Comparison of ENCODE assay signal across 17 cellular contexts in the genomic region with DNA sequence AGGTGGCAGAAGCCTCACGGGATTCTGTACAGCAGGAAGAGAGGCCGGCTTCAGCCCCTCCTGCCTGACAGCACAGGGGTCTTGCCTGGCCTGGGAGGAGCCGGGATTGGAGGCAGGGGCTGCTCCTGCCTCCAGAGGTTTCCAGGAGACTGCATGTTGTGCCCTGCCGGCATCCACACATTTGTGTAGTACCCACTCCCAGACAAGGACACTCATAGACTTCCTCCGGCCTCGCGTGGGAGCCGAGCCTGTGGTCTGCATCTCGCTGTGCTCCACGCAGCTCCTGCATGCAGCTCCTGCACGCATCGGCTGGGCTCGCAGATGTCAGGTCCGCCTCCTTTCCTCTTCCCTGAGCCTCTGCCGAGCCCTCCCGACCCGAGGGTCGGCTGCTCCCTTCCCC. TPM values are rescaled to one million over a fixed set of nuclear protein-coding genes. Genes with fewer than 3 reads are reported as not detected.
A peak's percentile ranks its signal among the peaks of the same experiment; 100 is the strongest.
DNase-seq lines count a peak whose midpoint lies in the region; ATAC-seq and TF ChIP-seq lines count a peak whose summit lies in the region.
"Had no signal": no experiment of that assay in that cellular context is flagged by ENCODE, and none has a peak within 500 bp of the region (broad histone marks: within the 10 kb centered on the region; RNA-seq: fewer than 3 reads in every experiment).

No MANE protein-coding gene starts in this region.

- intact Hi-C loops in aorta (cut with DNase I) (no loop called here), gastrocnemius medialis (cut with DNase I; ENCODE audit: low total_unique reads) (no loop called here)

- no peaks in the 10 kb centered on the region for H3K79me2 ChIP-seq in SK-N-SH (ENCODE audit: insufficient read depth)

- TF ChIP-seq CTCF in SK-N-SH (IDR thresholded peaks at IDR 0.05) (no peak), gastrocnemius medialis (IDR thresholded peaks at IDR 0.05 in 4 of 5, conservative IDR thresholded peaks at IDR 0.05 in 1 of 5) (no peak)

- no peaks in the 10 kb centered on the region for H3K27me3 ChIP-seq in SK-N-SH (ENCODE audit: insufficient read depth)
- peaks cover 0 to 2% of the 10 kb centered on the region in 2 donors for H3K27me3 ChIP-seq in aorta (ENCODE audit: control insufficient read depth in 1 of 2, insufficient read depth in 2 of 2, low read length in 1 of 2)
- H3K27me3 ChIP-seq in gastrocnemius medialis: no peaks in the 10 kb centered on the region

- in situ Hi-C loops in gastrocnemius medialis (cut with MboI; ENCODE audit: low sequenced_read_pairs in 4 of 4): no loop called here

- peaks cover 8% of the 10 kb centered on the region for H3K27me3 Mint-ChIP-seq in activated T-cell treated with anti-CD3 and anti-CD28 coated beads, Interleukin-2, amount 50 U/mL, for 4 hours (ENCODE audit: low read depth)

- peak overlapping the region in 1 of 2 experiments; percentile 27; a peak in 1 of 4 replicates for H3K4me3 ChIP-seq in SK-N-SH (ENCODE audit: low read depth in 2 of 2, low read length in 1 of 2)
- no peak overlapping the region for H3K4me3 ChIP-seq in aorta (ENCODE audit: low read length in 2 of 2)
- peak overlapping the region in 1 of 4 donors; percentile 1 for H3K4me3 ChIP-seq in gastrocnemius medialis

- no peaks in the 10 kb centered on the region for H3K9me3 Mint-ChIP-seq in activated T-cell treated with anti-CD3 and anti-CD28 coated beads, Interleukin-2, amount 50 U/mL, for 4 hours
- H3K9me3 Mint-ChIP-seq: CD8-positive, alpha-beta T cell had no signal

- H3K9me3 ChIP-seq in SK-N-SH (no peaks in the 10 kb centered on the region), aorta (ENCODE audit: control insufficient read depth, low read length) (no peaks in the 10 kb centered on the region), gastrocnemius medialis (no peaks in the 10 kb centered on the region)

- 9% methylated on average over 16 of the region's 18 CpGs for WGBS in SK-N-SH (ENCODE audit: low lambda C conversion rate)
- WGBS in aorta, 2 donors: 38 to 49% methylated on average over 18 of the region's 18 CpGs

- H3K9ac ChIP-seq in SK-N-SH: no peak overlapping the region

- DNase-seq in SK-N-SH: peak; percentile 65
- DNase-seq in islet precursor cell: peak; percentile 49
- DNase-seq in retina: peak; percentile 50
- DNase-seq in aorta: no peak
- no peak for DNase-seq in gastrocnemius medialis
- DNase-seq in activated T-cell treated with anti-CD3 and anti-CD28 coated beads, Interleukin-2, amount 50 U/mL, for 4 hours: no peak
- DNase-seq in DMS153 (lab: John Stamatoyannopoulos, UW): no peak
- DNase-seq: CD8-positive, alpha-beta T cell; COR-L47; GF-D8; HCEC 1CT had no signal

- ATAC-seq in SK-N-SH treated with all-trans-retinoic acid at 6 μM for 48 hours: no peak
- peak; percentile 15 for ATAC-seq in aorta (ENCODE audit: low FRiP score)
- ATAC-seq in gastrocnemius medialis: no peak
- ATAC-seq in activated T-cell treated with anti-CD3 and anti-CD28 coated beads, Interleukin-2, amount 50 U/mL, for 4 hours: no peak
- ATAC-seq: CD8-positive, alpha-beta T cell had no signal

- no peaks in the 10 kb centered on the region for H4K20me1 ChIP-seq in SK-N-SH (ENCODE audit: insufficient read depth)

- CTCF ChIA-PET in SK-N-SH (lab: Yijun Ruan, JAX): interaction anchor here (1.3 kb wide), 1 partner anchor 103 kb away, joined by 4 read pairs; no protein-coding TSS in a partner anchor

- no peak overlapping the region for H3K4me3 Mint-ChIP-seq in activated T-cell treated with anti-CD3 and anti-CD28 coated beads, Interleukin-2, amount 50 U/mL, for 4 hours
- H3K4me3 Mint-ChIP-seq: CD8-positive, alpha-beta T cell had no signal

- H3K4me2 ChIP-seq in SK-N-SH: no peak overlapping the region

- no peak for TF ChIP-seq POLR2A in gastrocnemius medialis (IDR thresholded peaks at IDR 0.05)

- no peaks in the 10 kb centered on the region for H3K36me3 Mint-ChIP-seq in activated T-cell treated with anti-CD3 and anti-CD28 coated beads, Interleukin-2, amount 50 U/mL, for 4 hours (ENCODE audit: insufficient read depth)
- H3K36me3 Mint-ChIP-seq: CD14-positive monocyte; CD8-positive, alpha-beta T cell had no signal

- H3K27ac ChIP-seq in SK-N-SH (ENCODE audit: low read depth in 2 of 2, low read length in 1 of 2) (no peak overlapping the region), aorta (ENCODE audit: low read depth in 1 of 2, low read length in 2 of 2) (no peak overlapping the region), gastrocnemius medialis (no peak overlapping the region)
- H3K27ac ChIP-seq: 22Rv1 had no signal

- H3K36me3 ChIP-seq in SK-N-SH (replicated peaks in 1 of 2; ENCODE audit: control insufficient read depth in 1 of 2, insufficient read depth in 2 of 2, low read length in 1 of 2) (no peaks in the 10 kb centered on the region), aorta (ENCODE audit: control insufficient read depth in 1 of 2, insufficient read depth in 2 of 2, low read length in 1 of 2) (no peaks in the 10 kb centered on the region), gastrocnemius medialis (no peaks in the 10 kb centered on the region)

- no peak overlapping the region for H2AFZ ChIP-seq in SK-N-SH (ENCODE audit: low read depth)

- TF ChIP-seq EP300 in SK-N-SH (IDR thresholded peaks at IDR 0.05; ENCODE audit: borderline replicate concordance in 1 of 2, low read depth in 1 of 2, low read length in 1 of 2): no peak

- H3K4me1 ChIP-seq in SK-N-SH (ENCODE audit: control insufficient read depth in 1 of 2, insufficient read depth in 2 of 2, low read depth in 1 of 2, low read length in 1 of 2): peaks cover 0 to 10% of the 10 kb centered on the region in 2 experiments; a peak in 1 of 4 replicates
- H3K4me1 ChIP-seq in aorta (ENCODE audit: control insufficient read depth in 1 of 2, insufficient read depth in 2 of 2, low read length in 2 of 2): no peaks in the 10 kb centered on the region
- H3K4me1 ChIP-seq in gastrocnemius medialis: no peaks in the 10 kb centered on the region

- H3K4me1 Mint-ChIP-seq in activated T-cell treated with anti-CD3 and anti-CD28 coated beads, Interleukin-2, amount 50 U/mL, for 4 hours (ENCODE audit: low read depth): no peaks in the 10 kb centered on the region
- H3K4me1 Mint-ChIP-seq: CD14-positive monocyte had no signal

- H3F3A ChIP-seq in SK-N-SH (replicated peaks; ENCODE audit: insufficient read depth): no peaks in the 10 kb centered on the region

- no peaks in the 10 kb centered on the region for H3K9me2 ChIP-seq in SK-N-SH

- no peak for TF ChIP-seq RAD21 in SK-N-SH (IDR thresholded peaks at IDR 0.05; ENCODE audit: low read length)

- POLR2A ChIA-PET in SK-N-SH (lab: Yijun Ruan, JAX): no interaction called here

TF ChIP-seq in SK-N-SH, 30 proteins besides CTCF, POLR2A, EP300 and RAD21:
- TF ChIP-seq JUND (IDR thresholded peaks at IDR 0.05): no peak
- TF ChIP-seq, protein P1, sequence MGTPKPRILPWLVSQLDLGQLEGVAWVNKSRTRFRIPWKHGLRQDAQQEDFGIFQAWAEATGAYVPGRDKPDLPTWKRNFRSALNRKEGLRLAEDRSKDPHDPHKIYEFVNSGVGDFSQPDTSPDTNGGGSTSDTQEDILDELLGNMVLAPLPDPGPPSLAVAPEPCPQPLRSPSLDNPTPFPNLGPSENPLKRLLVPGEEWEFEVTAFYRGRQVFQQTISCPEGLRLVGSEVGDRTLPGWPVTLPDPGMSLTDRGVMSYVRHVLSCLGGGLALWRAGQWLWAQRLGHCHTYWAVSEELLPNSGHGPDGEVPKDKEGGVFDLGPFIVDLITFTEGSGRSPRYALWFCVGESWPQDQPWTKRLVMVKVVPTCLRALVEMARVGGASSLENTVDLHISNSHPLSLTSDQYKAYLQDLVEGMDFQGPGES (IDR thresholded peaks at IDR 0.05; ENCODE audit: low read depth, low read length): no peak

TF ChIP-seq in SK-N-SH treated with all-trans-retinoic acid at 6 μM for 48 hours, 23 proteins besides CTCF, POLR2A, EP300 and RAD21 (continues in another document):
- TF ChIP-seq ESRRG (CRISPR knock-in tag; IDR thresholded peaks at IDR 0.05) (no peak), ARNTL (CRISPR knock-in tag; IDR thresholded peaks at IDR 0.05; ENCODE audit: borderline replicate concordance, low read depth) (no peak), ZC3H10 (CRISPR knock-in tag; IDR thresholded peaks at IDR 0.05) (no peak)
- TF ChIP-seq, protein P2, sequence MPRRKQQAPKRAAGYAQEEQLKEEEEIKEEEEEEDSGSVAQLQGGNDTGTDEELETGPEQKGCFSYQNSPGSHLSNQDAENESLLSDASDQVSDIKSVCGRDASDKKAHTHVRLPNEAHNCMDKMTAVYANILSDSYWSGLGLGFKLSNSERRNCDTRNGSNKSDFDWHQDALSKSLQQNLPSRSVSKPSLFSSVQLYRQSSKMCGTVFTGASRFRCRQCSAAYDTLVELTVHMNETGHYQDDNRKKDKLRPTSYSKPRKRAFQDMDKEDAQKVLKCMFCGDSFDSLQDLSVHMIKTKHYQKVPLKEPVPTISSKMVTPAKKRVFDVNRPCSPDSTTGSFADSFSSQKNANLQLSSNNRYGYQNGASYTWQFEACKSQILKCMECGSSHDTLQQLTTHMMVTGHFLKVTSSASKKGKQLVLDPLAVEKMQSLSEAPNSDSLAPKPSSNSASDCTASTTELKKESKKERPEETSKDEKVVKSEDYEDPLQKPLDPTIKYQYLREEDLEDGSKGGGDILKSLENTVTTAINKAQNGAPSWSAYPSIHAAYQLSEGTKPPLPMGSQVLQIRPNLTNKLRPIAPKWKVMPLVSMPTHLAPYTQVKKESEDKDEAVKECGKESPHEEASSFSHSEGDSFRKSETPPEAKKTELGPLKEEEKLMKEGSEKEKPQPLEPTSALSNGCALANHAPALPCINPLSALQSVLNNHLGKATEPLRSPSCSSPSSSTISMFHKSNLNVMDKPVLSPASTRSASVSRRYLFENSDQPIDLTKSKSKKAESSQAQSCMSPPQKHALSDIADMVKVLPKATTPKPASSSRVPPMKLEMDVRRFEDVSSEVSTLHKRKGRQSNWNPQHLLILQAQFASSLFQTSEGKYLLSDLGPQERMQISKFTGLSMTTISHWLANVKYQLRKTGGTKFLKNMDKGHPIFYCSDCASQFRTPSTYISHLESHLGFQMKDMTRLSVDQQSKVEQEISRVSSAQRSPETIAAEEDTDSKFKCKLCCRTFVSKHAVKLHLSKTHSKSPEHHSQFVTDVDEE (CRISPR knock-in tag; IDR thresholded peaks at IDR 0.05): no peak

RNA-seq across cellular contexts. Expression of a gene that starts 34.7 kb away (rescaled TPM):
- polyA plus RNA-seq in SK-N-SH (2012; rRNA removed) (not detected in 2 replicates), aorta (not detected)
- not detected in 2 replicates for polyA plus RNA-seq in SK-N-SH (2012; cell fraction: cytosol; rRNA removed)
- not detected in 2 replicates for polyA plus RNA-seq in SK-N-SH (2012; cell fraction: nucleus; rRNA removed)
- total RNA-seq in aorta (10 to 100 TPM in 1 of 2 donors, 1 to 10 TPM in 1; 6.6 to 11.1 TPM), gastrocnemius medialis (10 to 100 TPM in 1 of 4 donors, 1 to 10 TPM in 3; 3.3 to 11.6 (median 5.3) TPM)
- not detected for total RNA-seq in activated T-cell treated with anti-CD3 and anti-CD28 coated beads, Interleukin-2, amount 50 U/mL, for 4 hours
- total RNA-seq: A673; CD8-positive, alpha-beta T cell; H4 had no signal
- polyA plus RNA-seq: BJ, CD14-positive monocyte had no signal

Comparison
In these comparisons a context has a peak if more than half of its experiments do, and no peak if none do; other contexts are left out.
1. DNase-seq: peak in SK-N-SH (single experiment), islet precursor cell (single experiment) and retina (single experiment); none in aorta (0 of 2), gastrocnemius medialis (0 of 2), activated T-cell treated with anti-CD3 and anti-CD28 coated beads, Interleukin-2, amount 50 U/mL, for 4 hours (single experiment) and DMS153 (single experiment).